Comparison of ENCODE assay signal across 34 cellular contexts in genomic region chr13:31179241-31179640, GRCh38.
"Had no signal": no experiment of that assay in that cellular context is flagged by ENCODE, and none has a peak within 500 bp of the region (broad histone marks: within the 10 kb centered on the region; RNA-seq: fewer than 3 reads in every experiment).

No MANE protein-coding gene starts in this region.

- H3K4me1 ChIP-seq: adrenal gland, body of pancreas, breast epithelium had no signal

- H3K9me3 ChIP-seq: adrenal gland, body of pancreas, breast epithelium had no signal

- H3K4me1 Mint-ChIP-seq: activated CD4-positive, alpha-beta memory T cell treated with anti-CD3 and anti-CD28 coated beads, Interleukin-2, amount 10 ng/mL, durations not matched to agents 7 days and 5 days had no signal

- H3K36me3 ChIP-seq: adrenal gland, brain microvascular endothelial cell, breast epithelium had no signal

- H3K9me3 Mint-ChIP-seq: activated CD4-positive, alpha-beta T cell treated with anti-CD3 and anti-CD28 coated beads, Interleukin-2, amount 10 ng/mL, durations not matched to agents 24 days and 14 days had no signal

- DNase-seq: activated B cell treated with CpG ODN at 0.5 μM for 24 hours; activated CD4-positive, alpha-beta memory T cell treated with anti-CD3 and anti-CD28 coated beads, Interleukin-2, amount 10 ng/mL, durations not matched to agents 7 days and 5 days; activated CD4-positive, alpha-beta T cell treated with anti-CD3 and anti-CD28 coated beads for 4 hours; activated CD4-positive, alpha-beta T cell treated with anti-CD3 and anti-CD28 coated beads, Interleukin-2, amount 10 ng/mL, durations not matched to agents 24 days and 14 days; activated CD4-positive, alpha-beta T cell treated with anti-CD3 and anti-CD28 coated beads, Interleukin-2, amount 50 U/mL, for 1 hour; activated CD4-positive, alpha-beta T cell treated with anti-CD3 and anti-CD28 coated beads, Interleukin-2, amount 50 U/mL, for 4 hours; activated CD4-positive, CD25-positive, alpha-beta regulatory T cell treated with anti-CD3 and anti-CD28 coated beads, Interleukin-2, amount 50 U/mL, for 72 hours; activated CD8-positive, alpha-beta memory T cell treated with anti-CD3 and anti-CD28 coated beads for 24 hours; activated CD8-positive, alpha-beta memory T cell treated with anti-CD3 and anti-CD28 coated beads, Interleukin-2, amount 10 ng/mL, durations not matched to agents 7 days and 5 days; activated CD8-positive, alpha-beta memory T cell treated with anti-CD3 and anti-CD28 coated beads, Interleukin-2, amount 50 U/mL, for 48 hours; activated CD8-positive, alpha-beta T cell treated with anti-CD3 and anti-CD28 coated beads, Interleukin-2, amount 10 ng/mL, durations not matched to agents 7 days and 5 days; activated effector memory CD4-positive, alpha-beta T cell treated with Interleukin-2 at 50 U/mL for 16 hours; activated gamma-delta T cell; activated naive CD4-positive, alpha-beta T cell; activated naive CD4-positive, alpha-beta T cell treated with anti-CD3 and anti-CD28 coated beads for 36 hours; activated naive CD4-positive, alpha-beta T cell treated with anti-CD3 and anti-CD28 coated beads, Interleukin-2, amount 50 U/mL, for 16 hours; activated naive CD8-positive, alpha-beta T cell treated with anti-CD3 and anti-CD28 coated beads for 36 hours; activated T-cell treated with anti-CD3 and anti-CD28 coated beads, Interleukin-2, amount 50 U/mL, for 24 hours; activated T-cell treated with anti-CD3 and anti-CD28 coated beads, Interleukin-2, amount 50 U/mL, for 48 hours; adrenal gland; amniotic stem cell; aorta; body of pancreas; brain microvascular endothelial cell; central memory CD4-positive, alpha-beta T cell; T-helper 1 cell; T-helper 2 cell; T-helper 9 cell had no signal

- H3K4me3 Mint-ChIP-seq: activated B cell treated with CpG ODN at 0.5 μM for 24 hours; activated CD4-positive, alpha-beta memory T cell treated with anti-CD3 and anti-CD28 coated beads, Interleukin-2, amount 10 ng/mL, durations not matched to agents 7 days and 5 days; activated CD4-positive, alpha-beta T cell treated with anti-CD3 and anti-CD28 coated beads, Interleukin-2, amount 10 ng/mL, durations not matched to agents 24 days and 14 days; activated CD8-positive, alpha-beta memory T cell treated with anti-CD3 and anti-CD28 coated beads, Interleukin-2, amount 10 ng/mL, durations not matched to agents 7 days and 5 days; activated CD8-positive, alpha-beta T cell treated with anti-CD3 and anti-CD28 coated beads, Interleukin-2, amount 10 ng/mL, durations not matched to agents 7 days and 5 days; activated naive CD4-positive, alpha-beta T cell treated with anti-CD3 and anti-CD28 coated beads for 36 hours; activated naive CD8-positive, alpha-beta T cell treated with anti-CD3 and anti-CD28 coated beads for 36 hours; activated T-cell treated with anti-CD3 and anti-CD28 coated beads, Interleukin-2, amount 50 U/mL, for 24 hours; T-helper 1 cell treated with Interleukin-12 subunit alpha and Interleukin-12 subunit beta and Interleukin-4 antibody, amounts not matched to agents 30 μg/mL and 1 μg/mL, for 36 hours; T-helper 2 cell treated with Interferon-gamma antibody and Interleukin-4, amounts not matched to agents 5 μg/mL and 100 μg/mL, for 36 hours had no signal

- H3K27me3 ChIP-seq: adrenal gland, body of pancreas, brain microvascular endothelial cell, breast epithelium had no signal

- H3K4me3 ChIP-seq: adrenal gland, body of pancreas, breast epithelium had no signal

- ATAC-seq: activated CD8-positive, alpha-beta memory T cell treated with anti-CD3 and anti-CD28 coated beads, Interleukin-2, amount 10 ng/mL, durations not matched to agents 7 days and 5 days; activated CD8-positive, alpha-beta T cell treated with anti-CD3 and anti-CD28 coated beads, Interleukin-2, amount 10 ng/mL, durations not matched to agents 7 days and 5 days; activated naive CD4-positive, alpha-beta T cell treated with anti-CD3 and anti-CD28 coated beads, Interleukin-2, amount 50 U/mL, for 72 hours; body of pancreas had no signal

- H3K36me3 Mint-ChIP-seq: activated CD8-positive, alpha-beta memory T cell treated with anti-CD3 and anti-CD28 coated beads, Interleukin-2, amount 10 ng/mL, durations not matched to agents 7 days and 5 days; activated naive CD4-positive, alpha-beta T cell treated with anti-CD3 and anti-CD28 coated beads, Interleukin-2, amount 50 U/mL, for 72 hours; activated naive CD8-positive, alpha-beta T cell treated with anti-CD3 and anti-CD28 coated beads for 36 hours had no signal

- H3K27ac Mint-ChIP-seq: activated B cell treated with CpG ODN at 0.5 μM for 24 hours; activated CD4-positive, alpha-beta memory T cell treated with anti-CD3 and anti-CD28 coated beads, Interleukin-2, amount 10 ng/mL, durations not matched to agents 7 days and 5 days; activated CD4-positive, alpha-beta T cell treated with anti-CD3 and anti-CD28 coated beads, Interleukin-2, amount 10 ng/mL, durations not matched to agents 24 days and 14 days; activated CD8-positive, alpha-beta memory T cell treated with anti-CD3 and anti-CD28 coated beads, Interleukin-2, amount 10 ng/mL, durations not matched to agents 7 days and 5 days; activated CD8-positive, alpha-beta T cell treated with anti-CD3 and anti-CD28 coated beads, Interleukin-2, amount 10 ng/mL, durations not matched to agents 7 days and 5 days; activated naive CD4-positive, alpha-beta T cell treated with anti-CD3 and anti-CD28 coated beads for 36 hours; activated naive CD4-positive, alpha-beta T cell treated with anti-CD3 and anti-CD28 coated beads, Interleukin-2, amount 50 U/mL, for 72 hours; activated naive CD8-positive, alpha-beta T cell treated with anti-CD3 and anti-CD28 coated beads for 36 hours; activated T-cell treated with anti-CD3 and anti-CD28 coated beads, Interleukin-2, amount 50 U/mL, for 24 hours; activated T-helper 2 cell treated with anti-CD3 and anti-CD28 coated beads, Interferon-gamma antibody, Interleukin-2, Interleukin-4, amounts not matched to agents 10 μg/mL and 5 μg/mL and 100 μg/mL, durations not matched to agents 14 hours and 24 hours and 36 hours; T-helper 1 cell treated with Interleukin-12 subunit alpha and Interleukin-12 subunit beta and Interleukin-4 antibody, amounts not matched to agents 30 μg/mL and 1 μg/mL, for 36 hours; T-helper 2 cell treated with Interferon-gamma antibody and Interleukin-4, amounts not matched to agents 5 μg/mL and 100 μg/mL, for 36 hours had no signal

- H3K27me3 Mint-ChIP-seq: activated CD4-positive, alpha-beta T cell treated with anti-CD3 and anti-CD28 coated beads, Interleukin-2, amount 10 ng/mL, durations not matched to agents 24 days and 14 days; activated CD8-positive, alpha-beta memory T cell treated with anti-CD3 and anti-CD28 coated beads, Interleukin-2, amount 10 ng/mL, durations not matched to agents 7 days and 5 days; activated T-cell treated with anti-CD3 and anti-CD28 coated beads, Interleukin-2, amount 50 U/mL, for 24 hours had no signal

- H3K27ac ChIP-seq: adrenal gland, body of pancreas, brain microvascular endothelial cell, breast epithelium, VCaP had no signal
